Comparison of ENCODE assay signal across 8 cellular contexts in genomic region chr3:184334470-184335158, GRCh38. TPM values are rescaled to one million over a fixed set of nuclear protein-coding genes. Genes with fewer than 3 reads are reported as not detected.
A peak's percentile ranks its signal among the peaks of the same experiment; 100 is the strongest.
DNase-seq lines count a peak whose midpoint lies in the region; ATAC-seq and TF ChIP-seq lines count a peak whose summit lies in the region.

No MANE protein-coding gene starts in this region.

- H3K27ac ChIP-seq in 22Rv1, result peak overlapping the region; percentile 90
- H3K27ac ChIP-seq in right atrium auricular region, result peak overlapping the region; percentile 98 to 99

- no peak overlapping the region for H3K4me3 ChIP-seq in right atrium auricular region

- DNase-seq in LHCN-M2 (ENCODE audit: low read depth), result peak; percentile 66
- DNase-seq in activated effector memory CD4-positive, alpha-beta T cell treated with anti-CD3 and anti-CD28 coated beads, Interleukin-2, amount 50 U/mL, for 16 hours, result peak; percentile 79
- no peak for DNase-seq in right atrium auricular region (ENCODE audit: low spot score)
- DNase-seq in stimulated activated CD8-positive, alpha-beta memory T cell treated with anti-CD3 and anti-CD28 coated beads, Interleukin-4, amount 100 ng/mL, for 24 hours (ENCODE audit: low read depth), result peak; percentile 21
- DNase-seq in KG1 (lab: John Stamatoyannopoulos, UW), result no peak

- H3K9me3 ChIP-seq in right atrium auricular region, result no peaks in the 10 kb centered on the region

- ATAC-seq in GM18858 (IDR thresholded peaks at IDR 0.05; ENCODE audit: unreplicated experiment) (no peak), GM21390 (IDR thresholded peaks at IDR 0.05; ENCODE audit: unreplicated experiment) (no peak)

- peaks cover 0 to 56% of the 10 kb centered on the region in 2 donors for H3K4me1 ChIP-seq in right atrium auricular region

- H3K27me3 ChIP-seq in right atrium auricular region, result no peaks in the 10 kb centered on the region

- no peak for TF ChIP-seq CTCF in 22Rv1 (IDR thresholded peaks at IDR 0.05)
- TF ChIP-seq CTCF in right atrium auricular region (IDR thresholded peaks at IDR 0.05), result no peak

- peaks cover 60% of the 10 kb centered on the region for H3K36me3 ChIP-seq in right atrium auricular region

RNA-seq across cellular contexts. Expression of gene FAM131A, which starts 2.8 kb away (rescaled TPM):
- 7.1 and 7.6 TPM in 2 replicates for total RNA-seq in LHCN-M2 (2014; rRNA removed)
- 4.5 TPM for polyA plus RNA-seq in LHCN-M2 (2012)
- 10 to 100 TPM; 33.7 to 45.8 TPM for total RNA-seq in right atrium auricular region

RNA-seq across cellular contexts. Expression of gene EIF4G1, which starts 20.2 kb away (rescaled TPM):
- total RNA-seq in LHCN-M2 (2014; rRNA removed) (302 and 321 TPM in 2 replicates), right atrium auricular region (100 to 1,000 TPM; 270 to 276 TPM)
- 221 TPM for polyA plus RNA-seq in LHCN-M2 (2012)

RNA-seq across cellular contexts. Expression of gene CLCN2, which starts 26.8 kb away (rescaled TPM):
- total RNA-seq in LHCN-M2 (2014; rRNA removed), result 4.4 and 5.9 TPM in 2 replicates
- 1.5 TPM for polyA plus RNA-seq in LHCN-M2 (2012)
- 1 to 10 TPM; 1.3 to 2.7 TPM for total RNA-seq in right atrium auricular region

RNA-seq across cellular contexts. Expression of gene POLR2H, which starts 26.9 kb away (rescaled TPM):
- 106 and 116 TPM in 2 replicates for total RNA-seq in LHCN-M2 (2014; rRNA removed)
- 70.7 TPM for polyA plus RNA-seq in LHCN-M2 (2012)
- 10 to 100 TPM; 26.8 to 35.5 TPM for total RNA-seq in right atrium auricular region

RNA-seq across cellular contexts. Expression of gene PSMD2, which starts 35.6 kb away (rescaled TPM):
- 623 and 688 TPM in 2 replicates for total RNA-seq in LHCN-M2 (2014; rRNA removed)
- polyA plus RNA-seq in LHCN-M2 (2012), result 515 TPM
- 100 to 1,000 TPM; 213 to 259 TPM for total RNA-seq in right atrium auricular region

Comparison
In these comparisons a context has a peak if more than half of its experiments do, and no peak if none do; other contexts are left out.
1. DNase-seq: peak in LHCN-M2 (single experiment), activated effector memory CD4-positive, alpha-beta T cell treated with anti-CD3 and anti-CD28 coated beads, Interleukin-2, amount 50 U/mL, for 16 hours (single experiment) and stimulated activated CD8-positive, alpha-beta memory T cell treated with anti-CD3 and anti-CD28 coated beads, Interleukin-4, amount 100 ng/mL, for 24 hours (single experiment); none in right atrium auricular region (single experiment) and KG1 (single experiment).